In the genomic region with DNA sequence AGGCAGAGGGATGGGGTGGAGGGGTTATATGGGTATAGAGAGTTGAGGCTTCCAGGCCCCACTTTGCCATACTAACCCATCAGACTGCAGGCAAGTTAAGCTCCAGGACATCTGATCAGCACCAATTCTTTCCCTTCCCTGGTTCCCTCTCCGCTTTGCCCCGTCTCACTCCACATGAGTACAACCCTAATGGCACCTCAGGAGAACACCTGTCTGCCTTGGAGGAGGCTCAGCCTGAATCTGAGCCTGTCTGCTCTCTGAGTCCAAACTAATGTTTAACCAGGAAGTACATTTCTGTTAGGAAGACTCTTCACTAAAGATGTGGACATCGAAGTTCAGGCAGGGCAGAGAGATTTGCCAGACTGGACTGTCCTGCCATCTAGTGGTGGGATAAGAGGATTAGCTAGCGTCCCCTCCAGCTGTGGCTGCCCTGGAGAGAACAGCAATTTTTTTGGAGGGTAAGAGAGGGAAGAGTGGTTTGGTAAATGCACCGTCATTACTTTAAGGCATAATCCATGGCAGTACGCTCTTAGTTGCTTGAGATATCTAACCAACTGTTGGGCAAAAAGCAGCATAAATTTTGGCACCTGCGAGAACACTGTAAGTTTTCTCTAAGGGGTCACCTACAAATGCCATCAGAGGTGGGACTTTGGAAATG, we compare ENCODE assay signal across 8 cellular contexts. TPM values are rescaled to one million over a fixed set of nuclear protein-coding genes. Genes with fewer than 3 reads are reported as not detected.
DNase-seq lines count a peak whose midpoint lies in the region; ATAC-seq, FAIRE-seq and TF ChIP-seq lines count a peak whose summit lies in the region.

No MANE protein-coding gene starts in this region.

- WGBS in smooth muscle cell (ENCODE audit: low lambda C conversion rate): 41% methylated on average over 7 of the region's 7 CpGs

- no peak for TF ChIP-seq POLR2A in H54 (IDR thresholded peaks at IDR 0.05; ENCODE audit: low read depth, low read length)

- in situ Hi-C loops in astrocyte of the spinal cord (cut with HindIII; ENCODE audit: low sequenced_read_pairs): no loop called here

- no peaks in the 10 kb centered on the region for H4K20me1 ChIP-seq in smooth muscle cell (ENCODE audit: low read depth)

- H3K9me3 ChIP-seq in smooth muscle cell (replicated peaks; ENCODE audit: low read depth): no peaks in the 10 kb centered on the region

- no peak overlapping the region for H3K27ac ChIP-seq in smooth muscle cell (ENCODE audit: low read depth)

- no peak overlapping the region for H3K4me2 ChIP-seq in smooth muscle cell

- no peaks in the 10 kb centered on the region for H3K79me2 ChIP-seq in smooth muscle cell (ENCODE audit: low read depth)

- H3F3A ChIP-seq in smooth muscle cell (ENCODE audit: low read depth): no peaks in the 10 kb centered on the region

- no peak for FAIRE-seq in H54 (lab: Jason Lieb, UNC)

- ATAC-seq in GM21526 (IDR thresholded peaks at IDR 0.05; ENCODE audit: low FRiP score, unreplicated experiment): no peak

- no peaks in the 10 kb centered on the region for H3K36me3 ChIP-seq in smooth muscle cell (ENCODE audit: low read depth)

- H3K9ac ChIP-seq in smooth muscle cell (ENCODE audit: low read depth): no peak overlapping the region

- H3K4me3 ChIP-seq in astrocyte of the spinal cord (ENCODE audit: low read depth, low read length) (no peak overlapping the region), smooth muscle cell (no peak overlapping the region)

- peaks cover 7% of the 10 kb centered on the region for H3K4me1 ChIP-seq in smooth muscle cell (ENCODE audit: low read depth)

- peak; percentile 88 for TF ChIP-seq CTCF in astrocyte of the spinal cord (IDR thresholded peaks at IDR 0.05; ENCODE audit: low read depth, low read length)
- peak; percentile 88 for TF ChIP-seq CTCF in smooth muscle cell (IDR thresholded peaks at IDR 0.05; ENCODE audit: borderline replicate concordance, insufficient read depth, poor library complexity, severe bottlenecking)

- peak overlapping the region; percentile 82 for H2AFZ ChIP-seq in smooth muscle cell (ENCODE audit: low read depth)

- DNase-seq in DMS 273 treated with DMSO at 0.1 percent for 48 hours (lab: John Stamatoyannopoulos, UW): peak; percentile 3
- peak; percentile 77 for DNase-seq in H54 (ENCODE audit: insufficient read length, low spot score)
- peak; percentile 71 for DNase-seq in NCI-H2029 treated with DMSO at 0.1 percent for 48 hours (lab: John Stamatoyannopoulos, UW)
- peak; percentile 67 for DNase-seq in T1000 (lab: John Stamatoyannopoulos, UW)
- DNase-seq in astrocyte of the spinal cord (ENCODE audit: low read depth, low spot score): peak; percentile 87
- DNase-seq in hippocampal formation (lab: John Stamatoyannopoulos, UW): peak; percentile 64 to 87
- no peak for DNase-seq in smooth muscle cell (lab: John Stamatoyannopoulos, UW; ENCODE audit: unreplicated experiment)

- H3K27me3 ChIP-seq in smooth muscle cell (ENCODE audit: low read depth): no peaks in the 10 kb centered on the region

RNA-seq across cellular contexts. Expression of a gene that starts 29.2 kb away (rescaled TPM):
- 0.76 and 2.7 TPM in 2 replicates for total RNA-seq in smooth muscle cell
- polyA plus RNA-seq in smooth muscle cell: 0.70 and 2.2 TPM in 2 replicates

RNA-seq across cellular contexts. Expression of a gene that starts 47.8 kb away (rescaled TPM):
- 12.2 and 17.7 TPM in 2 replicates for total RNA-seq in smooth muscle cell
- 24.6 and 25.8 TPM in 2 replicates for polyA plus RNA-seq in smooth muscle cell
